ENCODE assay signal across 9 cellular contexts in the genomic region with DNA sequence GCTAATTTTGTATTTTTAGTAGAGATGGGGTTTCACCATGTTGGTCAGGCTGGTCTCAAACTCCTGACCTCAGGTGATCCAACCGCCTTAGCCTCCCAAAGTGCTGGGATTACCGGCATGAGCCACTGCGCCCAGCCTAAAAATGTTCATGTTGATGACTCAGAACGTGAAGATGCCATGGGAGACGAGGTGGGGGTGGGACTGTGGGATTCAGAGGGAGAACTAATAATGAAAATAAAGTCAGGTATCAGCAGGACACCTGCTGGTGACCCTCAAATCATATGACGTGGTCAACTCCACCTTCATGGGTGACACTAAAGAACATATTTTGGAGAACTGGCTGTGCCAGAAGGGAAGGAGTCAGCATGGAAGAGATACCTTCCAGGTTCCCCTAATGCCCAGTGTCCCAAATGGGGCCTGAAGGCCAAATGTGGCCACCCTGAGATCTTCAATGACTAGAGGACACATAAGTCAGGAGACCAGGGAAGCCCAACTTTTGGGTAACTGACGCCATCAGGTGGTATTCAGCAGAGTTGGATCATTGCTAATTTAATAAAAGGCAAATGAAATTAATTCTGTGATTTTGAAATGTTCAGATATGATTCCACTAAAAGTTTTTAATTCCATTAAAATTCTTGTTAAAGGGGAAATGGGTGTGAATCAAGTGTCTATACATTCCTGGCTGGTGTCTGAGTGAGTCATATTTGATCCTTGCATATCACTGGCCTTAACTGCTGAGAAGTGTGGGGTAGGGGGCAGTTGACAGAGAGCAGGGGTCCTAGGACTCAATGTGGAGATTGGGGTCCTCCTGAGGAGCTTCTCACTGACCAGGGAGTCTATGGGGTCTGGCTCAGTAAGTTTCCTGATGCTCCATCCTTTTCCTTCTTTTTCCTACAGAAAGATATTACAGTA.
DNase-seq lines count a peak whose midpoint lies in the region; ATAC-seq, FAIRE-seq and TF ChIP-seq lines count a peak whose summit lies in the region.
"Had no signal": no experiment of that assay in that cellular context is flagged by ENCODE, and none has a peak within 500 bp of the region (broad histone marks: within the 10 kb centered on the region; RNA-seq: fewer than 3 reads in every experiment).

No MANE protein-coding gene starts in this region.

- H4K91ac ChIP-seq in H1 (replicated peaks; ENCODE audit: insufficient read length, low read length): no peak overlapping the region

- H3K36me3 ChIP-seq in H1 (ENCODE audit: control insufficient read depth in 2 of 4, insufficient read depth in 4 of 4, low read length in 3 of 4) (no peaks in the 10 kb centered on the region), pancreas (no peaks in the 10 kb centered on the region)

- no peak overlapping the region for H3K4me3 Mint-ChIP-seq in T-helper 2 cell treated with Interferon-gamma antibody and Interleukin-4, amounts not matched to agents 5 μg/mL and 100 μg/mL, for 36 hours
- H3K4me3 Mint-ChIP-seq: CD8-positive, alpha-beta T cell had no signal

- H2BK15ac ChIP-seq in H1 (ENCODE audit: low read length): no peak overlapping the region

- no peaks in the 10 kb centered on the region for H3K23me2 ChIP-seq in H1 (ENCODE audit: low read depth, low read length)

- peak in 2 of 3 experiments; percentile 24 to 55 for DNase-seq in NCI-H1417 (lab: John Stamatoyannopoulos, UW)
- DNase-seq in NCI-H1417 treated with DMSO at 0.1 percent for 48 hours (lab: John Stamatoyannopoulos, UW): no peak
- peak; percentile 29 for DNase-seq in NB4 (ENCODE audit: low read depth)
- DNase-seq in H1 (ENCODE audit: low read depth in 1 of 2, low spot score in 2 of 2): peak in 1 of 2 experiments; percentile 38
- no peak for DNase-seq in pancreas
- DNase-seq in T-helper 2 cell treated with Interferon-gamma antibody and Interleukin-4, amounts not matched to agents 5 μg/mL and 100 μg/mL, for 36 hours (ENCODE audit: low spot score): no peak
- no peak for DNase-seq in activated CD8-positive, alpha-beta memory T cell treated with anti-CD3 and anti-CD28 coated beads, Interleukin-2, amount 50 U/mL, for 4 hours

- H3K27me3 Mint-ChIP-seq in T-helper 2 cell treated with Interferon-gamma antibody and Interleukin-4, amounts not matched to agents 5 μg/mL and 100 μg/mL, for 36 hours (ENCODE audit: low read depth): peaks cover 19% of the 10 kb centered on the region

- no peak overlapping the region for H3K4me2 ChIP-seq in H1 (ENCODE audit: insufficient read depth in 1 of 2, low read depth in 2 of 2, low read length in 2 of 2)

- no peak overlapping the region for H3K56ac ChIP-seq in H1 (replicated peaks; ENCODE audit: insufficient read length, low read depth, low read length)

- intact Hi-C loops in pancreas (cut with DNase I): no loop called here

- no peak overlapping the region for H3K14ac ChIP-seq in H1 (ENCODE audit: insufficient read length)

- no peak overlapping the region for H4K5ac ChIP-seq in H1 (ENCODE audit: insufficient read length, low read depth, low read length)

- no peak overlapping the region for H3K27ac ChIP-seq in H1 (ENCODE audit: low read depth, low read length)
- no peak overlapping the region for H3K27ac ChIP-seq in pancreas

- no peak overlapping the region for H4K8ac ChIP-seq in H1 (ENCODE audit: extremely low read depth, insufficient read depth, low read length)

- no peak overlapping the region for H3K4me3 ChIP-seq in NB4 (ENCODE audit: low read depth, low read length)
- H3K4me3 ChIP-seq in H1 (ENCODE audit: extremely low read depth in 1 of 4, insufficient read depth in 2 of 4, low read depth in 3 of 4, low read length in 4 of 4): no peak overlapping the region
- H3K4me3 ChIP-seq in pancreas: no peak overlapping the region

- TF ChIP-seq CTCF in NB4 (IDR thresholded peaks at IDR 0.05; ENCODE audit: low read depth, low read length): no peak
- peak in 2 of 3 experiments; percentile 8 to 38; a peak in 2 of 4 replicates for TF ChIP-seq CTCF in H1 (IDR thresholded peaks at IDR 0.05; ENCODE audit: control extremely low read depth in 1 of 3, insufficient read depth in 1 of 3, low read depth in 1 of 3, low read length in 3 of 3)
- TF ChIP-seq CTCF in pancreas (IDR thresholded peaks at IDR 0.05): no peak

- no peak overlapping the region for H3K18ac ChIP-seq in H1 (ENCODE audit: extremely low read depth, low read length)

- H3K23ac ChIP-seq in H1 (ENCODE audit: insufficient read length): no peak overlapping the region

- no peak for FAIRE-seq in H1 (lab: Jason Lieb, UNC)
- FAIRE-seq in pancreas (lab: Jason Lieb, UNC): no peak

- H3K4me1 ChIP-seq in H1 (replicated peaks in 1 of 4; ENCODE audit: control insufficient read depth in 3 of 4, insufficient read depth in 4 of 4, low read length in 3 of 4) (no peaks in the 10 kb centered on the region), pancreas (no peaks in the 10 kb centered on the region)

- TF ChIP-seq RAD21 in H1 (IDR thresholded peaks at IDR 0.05 in 1 of 2, conservative IDR thresholded peaks at IDR 0.05 in 1 of 2; ENCODE audit: low read depth in 2 of 2, low read length in 2 of 2): peak; percentile 74 to 76

- H3K27me3 ChIP-seq in H1 (replicated peaks in 1 of 4; ENCODE audit: control insufficient read depth in 3 of 4, extremely low read depth in 1 of 4, insufficient read depth in 3 of 4, low read length in 3 of 4) (no peaks in the 10 kb centered on the region), pancreas (no peaks in the 10 kb centered on the region)

- no peaks in the 10 kb centered on the region for H3K9me3 Mint-ChIP-seq in T-helper 2 cell treated with Interferon-gamma antibody and Interleukin-4, amounts not matched to agents 5 μg/mL and 100 μg/mL, for 36 hours
- H3K9me3 Mint-ChIP-seq: CD8-positive, alpha-beta T cell had no signal

- no peak overlapping the region for H2BK5ac ChIP-seq in H1 (ENCODE audit: low read depth, low read length)

- no peak overlapping the region for H2AK5ac ChIP-seq in H1 (ENCODE audit: low read depth, low read length)

- ATAC-seq in pancreas: peak in 3 of 4 donors; percentile 55 to 74 (median 64)
- ATAC-seq in HG02588 (IDR thresholded peaks at IDR 0.05; ENCODE audit: unreplicated experiment): no peak
- ATAC-seq: CD8-positive, alpha-beta T cell had no signal

- no peak overlapping the region for H3K4ac ChIP-seq in H1 (replicated peaks; ENCODE audit: insufficient read length, low read depth, low read length)

- H2BK12ac ChIP-seq in H1 (ENCODE audit: low read depth, low read length): no peak overlapping the region

- no peak overlapping the region for H3K9ac ChIP-seq in H1 (replicated peaks in 1 of 4; ENCODE audit: extremely low read depth in 1 of 4, low read depth in 3 of 4, low read length in 3 of 4)

- H2BK120ac ChIP-seq in H1 (replicated peaks; ENCODE audit: low read depth, low read length): no peak overlapping the region

- no peaks in the 10 kb centered on the region for H3K4me1 Mint-ChIP-seq in T-helper 2 cell treated with Interferon-gamma antibody and Interleukin-4, amounts not matched to agents 5 μg/mL and 100 μg/mL, for 36 hours (ENCODE audit: low read depth)

- no peaks in the 10 kb centered on the region for H3K36me3 Mint-ChIP-seq in T-helper 2 cell treated with Interferon-gamma antibody and Interleukin-4, amounts not matched to agents 5 μg/mL and 100 μg/mL, for 36 hours (ENCODE audit: low read depth)
- H3K36me3 Mint-ChIP-seq: CD8-positive, alpha-beta T cell had no signal

- no peak for TF ChIP-seq EP300 in H1 (IDR thresholded peaks at IDR 0.05; ENCODE audit: borderline replicate concordance in 1 of 2, low read depth in 2 of 2, low read length in 2 of 2)

- H2BK20ac ChIP-seq in H1 (ENCODE audit: low read length): no peak overlapping the region

- H3K9me3 ChIP-seq in H1 (ENCODE audit: insufficient read depth in 2 of 2, low read depth in 1 of 2, low read length in 1 of 2): no peaks in the 10 kb centered on the region
- no peaks in the 10 kb centered on the region for H3K9me3 ChIP-seq in pancreas

- POLR2A ChIA-PET in H1 (lab: Charles Lee; ENCODE audit: partially characterized antibody): interaction anchor here (0.9 kb wide), 1 partner anchor 87 kb away, joined by 3 read pairs; no protein-coding TSS in a partner anchor

- CTCF ChIA-PET in H1 (lab: Charles Lee; ENCODE audit: partially characterized antibody): interaction anchor here (0.5 to 1.9 kb wide), 15 partner anchors 9 to 403 kb away, joined by 3 to 7 read pairs (median 3); no protein-coding TSS in a partner anchor

- no peaks in the 10 kb centered on the region for H4K20me1 ChIP-seq in H1 (replicated peaks in 1 of 2; ENCODE audit: control insufficient read depth in 1 of 2, insufficient read depth in 2 of 2, low read length in 2 of 2)

- H3K27ac Mint-ChIP-seq in T-helper 2 cell treated with Interferon-gamma antibody and Interleukin-4, amounts not matched to agents 5 μg/mL and 100 μg/mL, for 36 hours: no peak overlapping the region
- H3K27ac Mint-ChIP-seq: CD8-positive, alpha-beta T cell had no signal

- no peaks in the 10 kb centered on the region for H3K79me1 ChIP-seq in H1 (ENCODE audit: low read depth, low read length)

- WGBS in H1 (ENCODE audit: extremely low coverage in 1 of 2, insufficient coverage in 1 of 2, insufficient read length in 1 of 2, insufficient replicate concordance in 2 of 2, low coverage in 1 of 2, low lambda C conversion rate in 2 of 2, missing lambda C conversion rate in 1 of 2), 2 experiments: 89% methylated on average over 7 of the region's 7 CpGs; no CpG with 5 or more reads in 1 of the 2 experiments
- WGBS in pancreas, 2 donors: 74 to 79% methylated on average over 7 of the region's 7 CpGs

- TF ChIP-seq POLR2A in NB4 (IDR thresholded peaks at IDR 0.05; ENCODE audit: extremely low read depth, insufficient read length) (no peak), H1 (IDR thresholded peaks at IDR 0.05; ENCODE audit: control extremely low read depth in 1 of 2, low read depth in 2 of 2, low read length in 2 of 2) (no peak)

- H2AFZ ChIP-seq in H1 (ENCODE audit: low read length): no peak overlapping the region

- no peaks in the 10 kb centered on the region for H3K79me2 ChIP-seq in H1 (ENCODE audit: control insufficient read depth in 1 of 2, insufficient read depth in 2 of 2, low read length in 2 of 2)

TF ChIP-seq in H1, 55 proteins besides CTCF, POLR2A, EP300 and RAD21:
- no peak for TF ChIP-seq JUN (IDR thresholded peaks at IDR 0.05; ENCODE audit: low read depth, low read length)
- TF ChIP-seq KDM5A (IDR thresholded peaks at IDR 0.05; ENCODE audit: low read length): no peak
- no peak for TF ChIP-seq SIX5 (IDR thresholded peaks at IDR 0.05; ENCODE audit: low read depth, low read length)

Comparison
In these comparisons a context has a peak if more than half of its experiments do, and no peak if none do; other contexts are left out.
1. DNase-seq: peak in NCI-H1417 (2 of 3) and NB4 (single experiment); none in NCI-H1417 treated with DMSO at 0.1 percent for 48 hours (single experiment), pancreas (0 of 6), T-helper 2 cell treated with Interferon-gamma antibody and Interleukin-4, amounts not matched to agents 5 μg/mL and 100 μg/mL, for 36 hours (single experiment) and activated CD8-positive, alpha-beta memory T cell treated with anti-CD3 and anti-CD28 coated beads, Interleukin-2, amount 50 U/mL, for 4 hours (single experiment).
2. CTCF ChIP-seq: peak in H1 (2 of 3); none in NB4 (single experiment) and pancreas (0 of 4).